ENCODE assay signal across 9 cellular contexts in the genomic region with DNA sequence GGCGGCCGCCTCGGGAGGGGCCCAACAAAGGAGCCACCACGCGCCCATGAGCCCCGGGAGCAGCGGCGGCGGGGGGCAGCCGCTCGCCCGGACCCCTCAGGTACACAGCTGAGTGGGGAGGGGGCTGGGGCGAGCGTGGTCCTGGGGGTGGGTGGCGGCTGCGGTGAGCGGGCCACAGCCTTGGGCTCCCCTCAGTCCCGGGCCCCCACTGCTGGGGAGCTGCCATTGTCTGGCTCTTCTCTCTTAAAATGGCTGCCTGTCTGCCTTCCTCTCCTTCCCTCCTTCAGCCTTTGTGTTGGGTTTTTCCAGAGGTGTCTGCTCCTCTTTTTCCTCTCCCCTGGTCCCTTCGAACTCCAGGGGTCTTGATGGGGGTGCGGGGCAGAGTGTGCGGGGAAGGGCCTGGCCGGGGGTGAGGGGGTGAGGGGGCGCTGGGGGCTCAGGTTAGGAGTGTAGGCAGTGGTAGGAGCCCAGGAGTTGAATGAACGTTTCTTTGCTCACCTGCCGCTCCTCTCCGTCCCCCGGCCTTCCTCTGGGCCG. TPM values are rescaled to one million over a fixed set of nuclear protein-coding genes. Genes with fewer than 3 reads are reported as not detected.
DNase-seq lines count a peak whose midpoint lies in the region; ATAC-seq lines count a peak whose summit lies in the region.
"Had no signal": no experiment of that assay in that cellular context is flagged by ENCODE, and none has a peak within 500 bp of the region (broad histone marks: within the 10 kb centered on the region; RNA-seq: fewer than 3 reads in every experiment).

No MANE protein-coding gene starts in this region.

- H3K9me3 ChIP-seq in KOPT-K1 (ENCODE audit: insufficient read depth, low read length, poor library complexity, severe bottlenecking) (no peaks in the 10 kb centered on the region), duodenal mucosa (ENCODE audit: control insufficient read depth in 1 of 2, low read length in 2 of 2) (no peaks in the 10 kb centered on the region), neuronal stem cell (replicated peaks in 1 of 2; ENCODE audit: control insufficient read depth in 2 of 2, insufficient read depth in 1 of 2, low read depth in 1 of 2, low read length in 2 of 2) (no peaks in the 10 kb centered on the region)

- peak overlapping the region; percentile 32 for H2BK120ac ChIP-seq in neuronal stem cell (ENCODE audit: low read depth, low read length)

- no peak overlapping the region for H2AFZ ChIP-seq in neuronal stem cell (ENCODE audit: low read length)

- peak overlapping the region; percentile 74 to 84 for H3K9ac ChIP-seq in duodenal mucosa (ENCODE audit: low read depth in 1 of 2, low read length in 2 of 2)
- H3K9ac ChIP-seq in neuronal stem cell (ENCODE audit: low read depth, low read length, poor library complexity), result peak overlapping the region; percentile 93

- H3K4ac ChIP-seq in neuronal stem cell (ENCODE audit: low read length), result no peak overlapping the region

- H3K4me1 ChIP-seq in duodenal mucosa (ENCODE audit: control insufficient read depth in 1 of 2, insufficient read depth in 2 of 2, low read length in 2 of 2) (peaks cover 61 to 63% of the 10 kb centered on the region in 2 donors), neuronal stem cell (ENCODE audit: control insufficient read depth in 2 of 2, insufficient read depth in 1 of 2, low read depth in 1 of 2, low read length in 2 of 2) (peaks cover 31 to 48% of the 10 kb centered on the region in 2 donors)

- H2BK15ac ChIP-seq in neuronal stem cell (ENCODE audit: low read length), result peak overlapping the region; percentile 26

- H3K27me3 ChIP-seq in duodenal mucosa (ENCODE audit: control insufficient read depth in 1 of 2, insufficient read depth in 2 of 2, low read length in 2 of 2) (no peaks in the 10 kb centered on the region), neuronal stem cell (ENCODE audit: control insufficient read depth in 3 of 3, insufficient read depth in 3 of 3, low read depth in 1 of 3, low read length in 3 of 3) (no peaks in the 10 kb centered on the region)

- peak overlapping the region; percentile 82 for H3K23ac ChIP-seq in neuronal stem cell (ENCODE audit: low read depth, low read length, poor library complexity)

- DNase-seq in D341Med (ENCODE audit: low spot score), result peak; percentile 32
- DNase-seq in neuronal stem cell (ENCODE audit: low spot score), result no peak
- DNase-seq in retina, result no peak
- DNase-seq in activated naive CD8-positive, alpha-beta T cell treated with anti-CD3 and anti-CD28 coated beads for 36 hours, result no peak

- peaks cover 42% of the 10 kb centered on the region for H3K36me3 ChIP-seq in KOPT-K1 (ENCODE audit: insufficient read depth, low read length)
- peaks cover 0 to 2% of the 10 kb centered on the region in 2 donors for H3K36me3 ChIP-seq in duodenal mucosa (ENCODE audit: control insufficient read depth in 1 of 2, insufficient read depth in 2 of 2, low read length in 2 of 2)
- H3K36me3 ChIP-seq in neuronal stem cell (replicated peaks in 1 of 2; ENCODE audit: control insufficient read depth in 2 of 2, insufficient read depth in 2 of 2, low read length in 2 of 2), result peaks cover 2 to 37% of the 10 kb centered on the region in 2 donors

- H3K79me1 ChIP-seq in neuronal stem cell (ENCODE audit: low read depth, low read length), result no peaks in the 10 kb centered on the region

- peak overlapping the region; percentile 98 for H3K18ac ChIP-seq in neuronal stem cell (ENCODE audit: low read length)

- no peaks in the 10 kb centered on the region for H3K27me3 Mint-ChIP-seq in activated naive CD8-positive, alpha-beta T cell treated with anti-CD3 and anti-CD28 coated beads for 36 hours
- H3K27me3 Mint-ChIP-seq: activated naive CD8-positive, alpha-beta T cell had no signal

- no peak overlapping the region for H4K91ac ChIP-seq in neuronal stem cell (ENCODE audit: low read depth, low read length, poor library complexity)

- H3K27ac ChIP-seq in KOPT-K1 (ENCODE audit: low read depth, low read length, poor library complexity, severe bottlenecking), result peak overlapping the region; percentile 100
- peak overlapping the region; percentile 83 for H3K27ac ChIP-seq in duodenal mucosa (ENCODE audit: low read depth, low read length)
- H3K27ac ChIP-seq in neuronal stem cell (replicated peaks; ENCODE audit: low read length), result no peak overlapping the region

- ATAC-seq in HG03469 (IDR thresholded peaks at IDR 0.05; ENCODE audit: unreplicated experiment) (no peak), HG03159 (IDR thresholded peaks at IDR 0.05; ENCODE audit: unreplicated experiment) (no peak)

- H4K8ac ChIP-seq in neuronal stem cell (ENCODE audit: low read depth, low read length), result no peak overlapping the region

- peak overlapping the region; percentile 99 for H2BK5ac ChIP-seq in neuronal stem cell (ENCODE audit: low read length)

- no peak overlapping the region for H3K27ac Mint-ChIP-seq in activated naive CD8-positive, alpha-beta T cell treated with anti-CD3 and anti-CD28 coated beads for 36 hours
- H3K27ac Mint-ChIP-seq: activated naive CD8-positive, alpha-beta T cell had no signal

- peaks cover 22% of the 10 kb centered on the region for H3K4me1 Mint-ChIP-seq in activated naive CD8-positive, alpha-beta T cell treated with anti-CD3 and anti-CD28 coated beads for 36 hours

- H3K14ac ChIP-seq in neuronal stem cell (ENCODE audit: low read length), result no peak overlapping the region

- no peak overlapping the region for H2AK5ac ChIP-seq in neuronal stem cell (ENCODE audit: low read depth, low read length)

- H3K36me3 Mint-ChIP-seq in activated naive CD8-positive, alpha-beta T cell treated with anti-CD3 and anti-CD28 coated beads for 36 hours, result peaks cover 2% of the 10 kb centered on the region
- H3K36me3 Mint-ChIP-seq: activated naive CD8-positive, alpha-beta T cell had no signal

- H3K4me3 Mint-ChIP-seq in activated naive CD8-positive, alpha-beta T cell treated with anti-CD3 and anti-CD28 coated beads for 36 hours, result no peak overlapping the region

- WGBS in neuronal stem cell (ENCODE audit: extremely low coverage in 2 of 2, insufficient read length in 2 of 2, insufficient replicate concordance in 1 of 2), 2 donors, result no CpG with 5 or more reads among the region's 28 CpGs

- H3K9me3 Mint-ChIP-seq in activated naive CD8-positive, alpha-beta T cell treated with anti-CD3 and anti-CD28 coated beads for 36 hours, result no peaks in the 10 kb centered on the region

- H2BK12ac ChIP-seq in neuronal stem cell (ENCODE audit: low read length), result no peak overlapping the region

- H3K4me3 ChIP-seq in duodenal mucosa (ENCODE audit: low read depth in 1 of 2, low read length in 2 of 2) (peak overlapping the region; percentile 84 to 89), neuronal stem cell (ENCODE audit: low read length in 2 of 2) (peak overlapping the region; percentile 60 to 91)

- peak overlapping the region; percentile 63 for H3K4me2 ChIP-seq in neuronal stem cell (ENCODE audit: insufficient read depth, low read length, poor library complexity, severe bottlenecking)

RNA-seq across cellular contexts. Expression of a gene that starts 1.7 kb away (rescaled TPM):
- polyA plus RNA-seq in neuronal stem cell (2013, experiment 1 of 2), result 87.5 TPM
- polyA plus RNA-seq in neuronal stem cell (2013, experiment 2 of 2), result 92.7 TPM
- total RNA-seq in activated naive CD8-positive, alpha-beta T cell treated with anti-CD3 and anti-CD28 coated beads for 36 hours, result 10 to 100 TPM; 75.6 to 78.4 TPM
